ENCODE assay signal across 8 cellular contexts in the genomic region with DNA sequence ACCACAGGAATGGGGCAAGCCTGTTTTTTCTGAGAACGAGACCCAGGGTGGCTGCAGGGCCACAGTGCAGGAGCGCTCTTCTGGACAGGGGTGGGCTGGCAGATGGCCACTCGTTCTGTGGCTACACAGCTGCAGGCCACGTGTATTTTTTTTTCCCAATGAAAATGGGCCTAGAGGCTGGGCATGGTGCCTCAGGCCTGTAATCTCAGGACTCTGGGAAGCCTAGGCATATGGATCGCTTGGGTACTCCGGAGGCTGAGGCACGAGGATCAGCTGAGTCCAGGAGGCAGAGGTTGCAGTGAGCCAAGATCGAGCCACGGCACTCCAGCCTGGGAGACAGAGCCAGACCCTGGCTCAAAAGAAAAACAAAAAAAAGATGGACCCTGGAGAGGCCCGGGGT. TPM values are rescaled to one million over a fixed set of nuclear protein-coding genes. Genes with fewer than 3 reads are reported as not detected.
DNase-seq lines count a peak whose midpoint lies in the region; ATAC-seq and TF ChIP-seq lines count a peak whose summit lies in the region.

No MANE protein-coding gene starts in this region.

- TF ChIP-seq CTCF in natural killer cell (IDR thresholded peaks at IDR 0.05) (no peak), GM13976 (IDR thresholded peaks at IDR 0.05; ENCODE audit: borderline replicate concordance, control extremely low read depth, extremely low read depth, insufficient read depth, missing control alignments) (no peak)

- H3K9ac ChIP-seq in BLaER1: peak overlapping the region; percentile 65; the same call in 1 of the 2 replicates

- peak overlapping the region; percentile 35 for H3K27ac Mint-ChIP-seq in central memory CD8-positive, alpha-beta T cell (ENCODE audit: low read depth)
- H3K27ac Mint-ChIP-seq in natural killer cell: peak overlapping the region; percentile 67 to 85

- peaks cover 32% of the 10 kb centered on the region for H3K36me3 Mint-ChIP-seq in central memory CD8-positive, alpha-beta T cell (ENCODE audit: insufficient read depth)
- no peaks in the 10 kb centered on the region for H3K36me3 Mint-ChIP-seq in natural killer cell

- no peaks in the 10 kb centered on the region for H3K9me3 Mint-ChIP-seq in central memory CD8-positive, alpha-beta T cell
- H3K9me3 Mint-ChIP-seq in natural killer cell: no peaks in the 10 kb centered on the region

- no peaks in the 10 kb centered on the region for H3K9me3 ChIP-seq in BLaER1

- H3K27ac ChIP-seq in BLaER1: peak overlapping the region; percentile 49; the same call in 1 of the 2 replicates

- H3K27me3 Mint-ChIP-seq in central memory CD8-positive, alpha-beta T cell: no peaks in the 10 kb centered on the region
- no peaks in the 10 kb centered on the region for H3K27me3 Mint-ChIP-seq in natural killer cell (ENCODE audit: low read depth in 2 of 2)

- H3K4me1 Mint-ChIP-seq in central memory CD8-positive, alpha-beta T cell: peaks cover 26% of the 10 kb centered on the region
- peaks cover 11 to 13% of the 10 kb centered on the region in 2 donors for H3K4me1 Mint-ChIP-seq in natural killer cell

- no peak for DNase-seq in central memory CD8-positive, alpha-beta T cell (ENCODE audit: low spot score in 2 of 2)
- DNase-seq in natural killer cell: no peak
- no peak for DNase-seq in NCI-H2227 treated with DMSO at 0.1 percent for 48 hours (lab: John Stamatoyannopoulos, UW)
- no peak for DNase-seq in GM13976 (ENCODE audit: low spot score)
- no peak for DNase-seq in DMS53 treated with DMSO at 0.1 percent for 48 hours (lab: John Stamatoyannopoulos, UW; ENCODE audit: unreplicated experiment)

- intact Hi-C loops in natural killer cell (cut with micrococcal nuclease): no loop called here

- H3K4me2 ChIP-seq in BLaER1: peak overlapping the region; percentile 99

- no peaks in the 10 kb centered on the region for H3K27me3 ChIP-seq in BLaER1

- H3K4me3 ChIP-seq in BLaER1: peak overlapping the region; percentile 76

- peak overlapping the region; percentile 76 for H3K4me3 Mint-ChIP-seq in central memory CD8-positive, alpha-beta T cell
- H3K4me3 Mint-ChIP-seq in natural killer cell: peak overlapping the region; percentile 83

- peaks cover 94% of the 10 kb centered on the region for H4K20me1 ChIP-seq in BLaER1

- in situ Hi-C loops in GM13976 (cut with MboI; ENCODE audit: low sequenced_read_pairs, unreplicated experiment): no loop called here

- ATAC-seq in HG03039 (IDR thresholded peaks at IDR 0.05; ENCODE audit: unreplicated experiment) (peak; percentile 12), natural killer cell (no peak), GM19328 (IDR thresholded peaks at IDR 0.05; ENCODE audit: unreplicated experiment) (no peak)
- no peak for ATAC-seq in central memory CD8-positive, alpha-beta T cell (replicated peaks; ENCODE audit: extremely low read depth, poor library complexity, severe bottlenecking)

- peaks cover 57% of the 10 kb centered on the region for H3K4me1 ChIP-seq in BLaER1

- peaks cover 67% of the 10 kb centered on the region for H3K36me3 ChIP-seq in BLaER1

RNA-seq across cellular contexts. Expression of a gene that starts 6.8 kb away (rescaled TPM):
- 100 to 1,000 TPM; 114 to 130 (median 127) TPM for total RNA-seq in natural killer cell

RNA-seq across cellular contexts. Expression of a gene that starts 12.8 kb away (rescaled TPM):
- 10 to 100 TPM; 10.9 to 13.6 (median 11.5) TPM for total RNA-seq in natural killer cell

RNA-seq across cellular contexts. Expression of a gene that starts 23.1 kb away (rescaled TPM):
- total RNA-seq in natural killer cell: under 1 TPM; 0.68 to 0.96 (median 0.83) TPM

RNA-seq across cellular contexts. Expression of a gene that starts 36.6 kb away (rescaled TPM):
- 1 to 10 TPM in 2 of 3 donors, under 1 TPM in 1; 0.88 to 1.8 (median 1.6) TPM for total RNA-seq in natural killer cell

RNA-seq across cellular contexts. Expression of a gene that starts 56.0 kb away (rescaled TPM):
- total RNA-seq in natural killer cell: 10 to 100 TPM; 58.7 to 65.9 (median 62.0) TPM
